8 cellular contexts compared by ENCODE assay signal in the genomic region with DNA sequence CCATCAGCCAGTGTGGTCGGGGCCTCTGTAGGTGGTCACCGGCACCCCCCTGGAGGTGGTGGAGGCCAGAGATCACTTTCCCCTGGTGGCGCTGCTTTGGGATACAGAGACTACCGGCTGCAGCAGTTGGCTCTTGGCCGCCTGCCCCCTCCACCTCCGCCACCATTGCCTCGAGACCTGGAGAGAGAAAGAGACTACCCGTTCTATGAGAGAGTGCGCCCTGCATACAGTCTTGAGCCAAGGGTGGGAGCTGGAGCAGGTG. TPM values are rescaled to one million over a fixed set of nuclear protein-coding genes. Genes with fewer than 3 reads are reported as not detected.
DNase-seq lines count a peak whose midpoint lies in the region; ATAC-seq and TF ChIP-seq lines count a peak whose summit lies in the region.
"Had no signal": no experiment of that assay in that cellular context is flagged by ENCODE, and none has a peak within 500 bp of the region (broad histone marks: within the 10 kb centered on the region; RNA-seq: fewer than 3 reads in every experiment).

No MANE protein-coding gene starts in this region.

- peaks cover 0 to 40% (median 22%) of the 10 kb centered on the region in 3 donors for H3K36me3 Mint-ChIP-seq in naive thymus-derived CD8-positive, alpha-beta T cell

- DNase-seq in GM13977 (ENCODE audit: low spot score) (no peak), Panc1 (ENCODE audit: low read depth, low spot score) (no peak), right atrium auricular region (ENCODE audit: low spot score) (no peak), putamen (ENCODE audit: low spot score) (no peak)
- no peak for DNase-seq in naive thymus-derived CD8-positive, alpha-beta T cell

- H3K4me1 Mint-ChIP-seq in naive thymus-derived CD8-positive, alpha-beta T cell, result peaks cover 25 to 71% (median 66%) of the 10 kb centered on the region in 4 donors

- H3K27ac ChIP-seq in Panc1 (ENCODE audit: low read length) (peak overlapping the region; percentile 86), right atrium auricular region (peak overlapping the region; percentile 98)

- H3K36me3 ChIP-seq in Panc1 (ENCODE audit: control insufficient read depth, insufficient read depth, low read length) (peaks cover 14% of the 10 kb centered on the region), right atrium auricular region (peaks cover 29% of the 10 kb centered on the region), skeletal muscle satellite cell (ENCODE audit: insufficient read depth, low read length) (peaks cover 33% of the 10 kb centered on the region)

- intact Hi-C loops in Panc1 (cut with micrococcal nuclease; ENCODE audit: unreplicated experiment), result no loop called here

- no peaks in the 10 kb centered on the region for H3K9me3 ChIP-seq in Panc1 (ENCODE audit: control insufficient read depth, insufficient read depth, low read depth, low read length)
- no peaks in the 10 kb centered on the region for H3K9me3 ChIP-seq in right atrium auricular region
- no peaks in the 10 kb centered on the region for H3K9me3 ChIP-seq in skeletal muscle satellite cell (replicated peaks; ENCODE audit: low read length)

- H3K9me3 Mint-ChIP-seq in naive thymus-derived CD8-positive, alpha-beta T cell, result no peaks in the 10 kb centered on the region
- H3K9me3 Mint-ChIP-seq: activated naive CD4-positive, alpha-beta T cell treated with anti-CD3 and anti-CD28 coated beads, Interleukin-2, amount 50 U/mL, for 24 hours had no signal

- H3K9ac ChIP-seq in skeletal muscle satellite cell (ENCODE audit: low read depth, low read length), result peak overlapping the region; percentile 94

- BruUV-seq in Panc1 (replicated peaks; lab: Mats Ljungman, UMichigan), result no TSS peak

- CTCF ChIA-PET in Panc1 (lab: Charles Lee), result no interaction called here

- no peaks in the 10 kb centered on the region for H3K27me3 Mint-ChIP-seq in naive thymus-derived CD8-positive, alpha-beta T cell
- H3K27me3 Mint-ChIP-seq: activated naive CD4-positive, alpha-beta T cell treated with anti-CD3 and anti-CD28 coated beads, Interleukin-2, amount 50 U/mL, for 24 hours had no signal

- peak overlapping the region; percentile 82 to 88 for H3K4me3 ChIP-seq in Panc1 (ENCODE audit: low read depth in 2 of 2, low read length in 2 of 2)
- peak overlapping the region; percentile 76 to 97 for H3K4me3 ChIP-seq in right atrium auricular region
- H3K4me3 ChIP-seq in skeletal muscle satellite cell (ENCODE audit: low read length), result peak overlapping the region; percentile 92

- H3K27me3 ChIP-seq in Panc1 (ENCODE audit: control insufficient read depth, insufficient read depth, low read length) (no peaks in the 10 kb centered on the region), right atrium auricular region (no peaks in the 10 kb centered on the region), skeletal muscle satellite cell (ENCODE audit: control insufficient read depth, insufficient read depth, low read length) (no peaks in the 10 kb centered on the region)

- TF ChIP-seq CTCF in GM13977 (IDR thresholded peaks at IDR 0.05; ENCODE audit: extremely low read depth, insufficient read depth, missing control alignments) (peak; percentile 5), Panc1 (IDR thresholded peaks at IDR 0.05) (no peak), right atrium auricular region (IDR thresholded peaks at IDR 0.05) (no peak)

- POLR2A ChIA-PET in Panc1 (lab: Charles Lee), result no interaction called here
- POLR2A ChIA-PET in naive thymus-derived CD8-positive, alpha-beta T cell (lab: Charles Lee), result interaction anchor here (0.7 to 6.1 kb wide), 6 partner anchors 8 to 305 kb away, joined by 3 to 136 read pairs (median 24); a partner anchor contains a TSS

- H3K4me3 Mint-ChIP-seq in naive thymus-derived CD8-positive, alpha-beta T cell, result no peak overlapping the region
- H3K4me3 Mint-ChIP-seq: activated naive CD4-positive, alpha-beta T cell treated with anti-CD3 and anti-CD28 coated beads, Interleukin-2, amount 50 U/mL, for 24 hours had no signal

- ATAC-seq in Panc1, result no peak
- ATAC-seq in HG02623 (IDR thresholded peaks at IDR 0.05; ENCODE audit: unreplicated experiment), result no peak
- no peak for ATAC-seq in naive thymus-derived CD8-positive, alpha-beta T cell

- H3K27ac Mint-ChIP-seq in naive thymus-derived CD8-positive, alpha-beta T cell, result no peak overlapping the region
- H3K27ac Mint-ChIP-seq: activated naive CD4-positive, alpha-beta T cell treated with anti-CD3 and anti-CD28 coated beads, Interleukin-2, amount 50 U/mL, for 24 hours had no signal

- in situ Hi-C loops in GM13977 (cut with MboI; ENCODE audit: low pct_unique_long_range_greater_than_20kb, low sequenced_read_pairs, unreplicated experiment), result no loop called here
- in situ Hi-C loops in Panc1 (cut with HindIII; ENCODE audit: low pct_unique_long_range_greater_than_20kb, low sequenced_read_pairs), result no loop called here

- H3K4me2 ChIP-seq in skeletal muscle satellite cell (ENCODE audit: low read length), result peak overlapping the region; percentile 95

- peaks cover 33% of the 10 kb centered on the region for H3K4me1 ChIP-seq in Panc1 (ENCODE audit: control insufficient read depth, insufficient read depth, low read length)
- H3K4me1 ChIP-seq in right atrium auricular region, result peaks cover 0 to 64% of the 10 kb centered on the region in 2 donors
- H3K4me1 ChIP-seq in skeletal muscle satellite cell (ENCODE audit: control insufficient read depth, insufficient read depth, low read length), result peaks cover 45% of the 10 kb centered on the region

RNA-seq across cellular contexts. Expression of a gene that starts 1.0 kb away (rescaled TPM):
- total RNA-seq in Panc1 (2021; ENCODE audit: unreplicated experiment) (32.1 TPM), right atrium auricular region (10 to 100 TPM; 16.5 to 17.0 TPM)
- polyA plus RNA-seq in Panc1 (2012; ENCODE audit: insufficient read length), result 3.9 TPM
- 33.0 and 33.5 TPM in 2 replicates for total RNA-seq in skeletal muscle satellite cell (2012; rRNA removed)
- 10 to 100 TPM; 43.1 to 44.0 TPM for total RNA-seq in naive thymus-derived CD8-positive, alpha-beta T cell
- 10 to 100 TPM in 1 of 3 donors, 1 to 10 TPM in 2; 6.6 to 11.0 (median 8.2) TPM for polyA plus RNA-seq in naive thymus-derived CD8-positive, alpha-beta T cell

RNA-seq across cellular contexts. Expression of a gene that starts 50.7 kb away (rescaled TPM):
- total RNA-seq in Panc1 (2021; ENCODE audit: unreplicated experiment) (0.46 TPM), right atrium auricular region (1 to 10 TPM; 4.7 to 8.9 TPM)
- polyA plus RNA-seq in Panc1 (2012; ENCODE audit: insufficient read length), result 0.50 TPM
- total RNA-seq in skeletal muscle satellite cell (2012; rRNA removed), result 17.0 and 30.9 TPM in 2 replicates
- under 1 TPM; 0.55 to 0.88 TPM for total RNA-seq in naive thymus-derived CD8-positive, alpha-beta T cell
- polyA plus RNA-seq in naive thymus-derived CD8-positive, alpha-beta T cell, result under 1 TPM; 0.15 to 0.61 (median 0.59) TPM
